Comparison of ENCODE assay signal across 8 cellular contexts in genomic region chr6:69627625-69628024, GRCh38.
"Had no signal": no experiment of that assay in that cellular context is flagged by ENCODE, and none has a peak within 500 bp of the region (broad histone marks: within the 10 kb centered on the region; RNA-seq: fewer than 3 reads in every experiment).

No MANE protein-coding gene starts in this region.

- ATAC-seq: GM12878 had no signal

- FAIRE-seq: G401.6, GM12878, GM12891, GM12892, GM18507, GM19239 had no signal

- DNase-seq: GDM1, GF-D8 had no signal

- H3K4me3 ChIP-seq: GM12878 had no signal
